ENCODE assay signal across 1 cellular context in the genomic region with DNA sequence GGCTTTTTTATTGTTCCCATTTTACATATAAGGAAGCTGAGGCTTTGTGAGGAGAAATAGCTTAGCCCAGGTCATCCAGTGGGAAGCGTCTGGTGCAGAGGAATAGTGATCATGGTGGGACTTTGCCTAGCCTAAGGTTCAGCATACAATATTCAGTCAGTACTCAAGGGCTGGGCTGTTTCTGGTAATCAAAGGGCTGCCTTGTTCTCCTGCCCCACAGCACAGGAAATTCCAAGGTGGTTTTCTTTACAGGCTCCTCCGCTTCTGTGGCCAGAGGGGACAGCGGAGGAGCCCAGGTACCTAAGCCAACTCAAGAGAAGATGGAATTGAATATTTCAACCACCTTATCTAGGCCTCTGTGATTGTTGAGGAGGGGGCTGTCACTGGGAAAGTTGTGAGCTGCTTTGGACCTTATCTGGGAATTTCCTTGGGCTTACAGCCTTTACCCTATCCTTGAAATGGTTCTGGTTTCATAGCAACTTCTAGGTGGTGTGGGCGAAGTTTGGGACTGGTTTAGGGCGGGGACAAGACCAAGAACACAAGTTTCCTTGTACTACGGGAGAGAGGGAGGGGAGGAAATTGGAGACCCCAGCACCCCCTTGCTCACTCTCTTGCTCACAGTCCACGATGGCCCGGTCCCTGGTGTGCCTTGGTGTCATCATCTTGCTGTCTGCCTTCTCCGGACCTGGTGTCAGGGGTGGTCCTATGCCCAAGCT.
TF ChIP-seq lines count a peak whose summit lies in the region.

A gene (plus strand): TSS at position 606 of the 716 bp plus-strand sequence. CDS start 22 bp downstream, at position 628.

TF ChIP-seq in H1, 55 proteins besides CTCF, POLR2A, EP300 and RAD21:
- TF ChIP-seq, protein P1, sequence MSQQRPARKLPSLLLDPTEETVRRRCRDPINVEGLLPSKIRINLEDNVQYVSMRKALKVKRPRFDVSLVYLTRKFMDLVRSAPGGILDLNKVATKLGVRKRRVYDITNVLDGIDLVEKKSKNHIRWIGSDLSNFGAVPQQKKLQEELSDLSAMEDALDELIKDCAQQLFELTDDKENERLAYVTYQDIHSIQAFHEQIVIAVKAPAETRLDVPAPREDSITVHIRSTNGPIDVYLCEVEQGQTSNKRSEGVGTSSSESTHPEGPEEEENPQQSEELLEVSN (IDR thresholded peaks at IDR 0.05): no peak
- TF ChIP-seq SAP30 (IDR thresholded peaks at IDR 0.05; ENCODE audit: insufficient read depth, insufficient replicate concordance, low read length): no peak
- TF ChIP-seq EGR1 (IDR thresholded peaks at IDR 0.05; ENCODE audit: borderline replicate concordance, low read depth, low read length): no peak
- TF ChIP-seq, protein P2, sequence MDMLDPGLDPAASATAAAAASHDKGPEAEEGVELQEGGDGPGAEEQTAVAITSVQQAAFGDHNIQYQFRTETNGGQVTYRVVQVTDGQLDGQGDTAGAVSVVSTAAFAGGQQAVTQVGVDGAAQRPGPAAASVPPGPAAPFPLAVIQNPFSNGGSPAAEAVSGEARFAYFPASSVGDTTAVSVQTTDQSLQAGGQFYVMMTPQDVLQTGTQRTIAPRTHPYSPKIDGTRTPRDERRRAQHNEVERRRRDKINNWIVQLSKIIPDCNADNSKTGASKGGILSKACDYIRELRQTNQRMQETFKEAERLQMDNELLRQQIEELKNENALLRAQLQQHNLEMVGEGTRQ (IDR thresholded peaks at IDR 0.05; ENCODE audit: low read length): no peak
- no peak for TF ChIP-seq RNF2 (IDR thresholded peaks at IDR 0.05; ENCODE audit: borderline replicate concordance, low read depth, low read length, missing control alignments, poor library complexity, severe bottlenecking)
- no peak for TF ChIP-seq TEAD4 (IDR thresholded peaks at IDR 0.05; ENCODE audit: low read depth, low read length)
- TF ChIP-seq RBBP5 (IDR thresholded peaks at IDR 0.05; ENCODE audit: borderline replicate concordance, low read depth, low read length): no peak
- no peak for TF ChIP-seq CBX5 (IDR thresholded peaks at IDR 0.05; ENCODE audit: low read depth, low read length)
- no peak for TF ChIP-seq TBP (IDR thresholded peaks at IDR 0.05; ENCODE audit: low read depth, low read length)
- no peak for TF ChIP-seq CREB1 (IDR thresholded peaks at IDR 0.05)
- no peak for TF ChIP-seq RXRA (IDR thresholded peaks at IDR 0.05; ENCODE audit: insufficient read depth, low read depth, low read length)
- TF ChIP-seq MAFK (IDR thresholded peaks at IDR 0.05; ENCODE audit: low read depth, low read length): no peak
- TF ChIP-seq POU5F1 (IDR thresholded peaks at IDR 0.05; ENCODE audit: low read depth, low read length): no peak
- TF ChIP-seq BACH1 (IDR thresholded peaks at IDR 0.05; ENCODE audit: low read length): no peak
- no peak for TF ChIP-seq YY1 (IDR thresholded peaks at IDR 0.05; ENCODE audit: low read depth, low read length)
- no peak for TF ChIP-seq BRCA1 (IDR thresholded peaks at IDR 0.05; ENCODE audit: low read depth, low read length)
- TF ChIP-seq CHD1 (IDR thresholded peaks at IDR 0.05; ENCODE audit: low read depth, low read length): no peak
- TF ChIP-seq TAF1 (IDR thresholded peaks at IDR 0.05; ENCODE audit: low read depth, low read length): no peak
- TF ChIP-seq, protein P3, sequence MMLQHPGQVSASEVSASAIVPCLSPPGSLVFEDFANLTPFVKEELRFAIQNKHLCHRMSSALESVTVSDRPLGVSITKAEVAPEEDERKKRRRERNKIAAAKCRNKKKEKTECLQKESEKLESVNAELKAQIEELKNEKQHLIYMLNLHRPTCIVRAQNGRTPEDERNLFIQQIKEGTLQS (IDR thresholded peaks at IDR 0.05; ENCODE audit: insufficient read depth, low read depth, low read length): no peak
